4 cellular contexts compared by ENCODE assay signal in genomic region chr18:32216390-32216789, GRCh38. TPM values are rescaled to one million over a fixed set of nuclear protein-coding genes. Genes with fewer than 3 reads are reported as not detected.
"Had no signal": no experiment of that assay in that cellular context is flagged by ENCODE, and none has a peak within 500 bp of the region (broad histone marks: within the 10 kb centered on the region; RNA-seq: fewer than 3 reads in every experiment).

No MANE protein-coding gene starts in this region.

- ATAC-seq: GM12878 had no signal

- H3K4me3 ChIP-seq: GM12878 had no signal

- DNase-seq: GDM1, GF-D8 had no signal

RNA-seq across cellular contexts. Expression of gene MEP1B, which starts 26.6 kb away (rescaled TPM):
- total RNA-seq: G401, GM12878 had no signal
